Comparison of ENCODE assay signal across 10 cellular contexts in genomic region chr19:3368441-3368795, GRCh38. TPM values are rescaled to one million over a fixed set of nuclear protein-coding genes. Genes with fewer than 3 reads are reported as not detected.
DNase-seq lines count a peak whose midpoint lies in the region; ATAC-seq, FAIRE-seq and TF ChIP-seq lines count a peak whose summit lies in the region.
"Had no signal": no experiment of that assay in that cellular context is flagged by ENCODE, and none has a peak within 500 bp of the region (broad histone marks: within the 10 kb centered on the region; RNA-seq: fewer than 3 reads in every experiment).

No MANE protein-coding gene starts in this region.

- no peak overlapping the region for H3K18ac ChIP-seq in H1 (ENCODE audit: extremely low read depth, low read length)

- FAIRE-seq in H1 (lab: Jason Lieb, UNC) (no peak), D721Med (lab: Jason Lieb, UNC) (no peak)

- ATAC-seq in PC-3 (no peak), HG03039 (IDR thresholded peaks at IDR 0.05; ENCODE audit: unreplicated experiment) (no peak)

- no peak overlapping the region for H3K56ac ChIP-seq in H1 (replicated peaks; ENCODE audit: insufficient read length, low read depth, low read length)

- H3K79me1 ChIP-seq in H1 (ENCODE audit: low read depth, low read length): no peaks in the 10 kb centered on the region

- CTCF ChIA-PET in PC-3 (lab: Charles Lee): no interaction called here
- CTCF ChIA-PET in H1 (lab: Charles Lee; ENCODE audit: partially characterized antibody): interaction anchor here (0.6 kb wide), 1 partner anchor 61 kb away, joined by 4 read pairs; no protein-coding TSS in a partner anchor

- peak overlapping the region; percentile 96 for H3K4me2 ChIP-seq in BLaER1
- peak overlapping the region; percentile 86 for H3K4me2 ChIP-seq in PC-3 (ENCODE audit: low read length)
- peak overlapping the region in 1 of 2 experiments; percentile 57; a peak in 1 of 4 replicates for H3K4me2 ChIP-seq in H1 (ENCODE audit: insufficient read depth in 1 of 2, low read depth in 2 of 2, low read length in 2 of 2)
- peak overlapping the region; percentile 99 for H3K4me2 ChIP-seq in parathyroid adenoma (ENCODE audit: low read length)

- H3K36me3 ChIP-seq in BLaER1 (no peaks in the 10 kb centered on the region), PC-3 (ENCODE audit: low read depth, low read length) (no peaks in the 10 kb centered on the region), H1 (ENCODE audit: control insufficient read depth in 2 of 4, insufficient read depth in 4 of 4, low read length in 3 of 4) (no peaks in the 10 kb centered on the region), parathyroid adenoma (ENCODE audit: control insufficient read depth, insufficient read depth, low read length) (no peaks in the 10 kb centered on the region)

- H3K9me2 ChIP-seq in PC-3 (replicated peaks; ENCODE audit: low read length): no peaks in the 10 kb centered on the region

- no peak for TF ChIP-seq EP300 in H1 (IDR thresholded peaks at IDR 0.05; ENCODE audit: borderline replicate concordance in 1 of 2, low read depth in 2 of 2, low read length in 2 of 2)

- H3K9ac ChIP-seq in BLaER1: peak overlapping the region; percentile 90
- peak overlapping the region; percentile 95 for H3K9ac ChIP-seq in PC-3 (ENCODE audit: low read length)
- no peak overlapping the region for H3K9ac ChIP-seq in H1 (replicated peaks in 1 of 4; ENCODE audit: extremely low read depth in 1 of 4, low read depth in 3 of 4, low read length in 3 of 4)
- no peak overlapping the region for H3K9ac ChIP-seq in parathyroid adenoma

- no peak overlapping the region for H2BK15ac ChIP-seq in H1 (ENCODE audit: low read length)

- H3K23ac ChIP-seq in H1 (ENCODE audit: insufficient read length): no peak overlapping the region

- H2AFZ ChIP-seq in PC-3 (ENCODE audit: low read length) (no peak overlapping the region), H1 (ENCODE audit: low read length) (no peak overlapping the region), parathyroid adenoma (no peak overlapping the region)

- H4K20me1 ChIP-seq in BLaER1 (peaks cover 78% of the 10 kb centered on the region), PC-3 (ENCODE audit: low read length) (no peaks in the 10 kb centered on the region), H1 (replicated peaks in 1 of 2; ENCODE audit: control insufficient read depth in 1 of 2, insufficient read depth in 2 of 2, low read length in 2 of 2) (peaks cover 5 to 24% of the 10 kb centered on the region in 2 experiments)

- no peak overlapping the region for H2BK120ac ChIP-seq in H1 (replicated peaks; ENCODE audit: low read depth, low read length)

- intact Hi-C loops in PC-3 (cut with micrococcal nuclease): no loop called here

- H3K4ac ChIP-seq in H1 (replicated peaks; ENCODE audit: insufficient read length, low read depth, low read length): no peak overlapping the region

- H3K79me2 ChIP-seq in PC-3 (ENCODE audit: low read length) (peaks cover 79% of the 10 kb centered on the region), H1 (ENCODE audit: control insufficient read depth in 1 of 2, insufficient read depth in 2 of 2, low read length in 2 of 2) (no peaks in the 10 kb centered on the region), parathyroid adenoma (peaks cover 38% of the 10 kb centered on the region)

- DNase-seq in PC-3 (no peak), H1 (ENCODE audit: low read depth in 1 of 2, low spot score in 2 of 2) (no peak), NCI-H146 (lab: John Stamatoyannopoulos, UW) (no peak), NCI-H1092 (lab: John Stamatoyannopoulos, UW) (no peak), D721Med (ENCODE audit: insufficient read length, low spot score) (no peak)
- DNase-seq: dermis blood vessel endothelial cell, retina had no signal

- no peaks in the 10 kb centered on the region for H3F3A ChIP-seq in PC-3 (ENCODE audit: low read length, unreplicated experiment)

- H3K4me3 ChIP-seq in BLaER1 (peak overlapping the region; percentile 74), PC-3 (ENCODE audit: low read length) (peak overlapping the region; percentile 90), H1 (ENCODE audit: extremely low read depth in 1 of 4, insufficient read depth in 2 of 4, low read depth in 3 of 4, low read length in 4 of 4) (no peak overlapping the region), parathyroid adenoma (ENCODE audit: low read depth, low read length) (peak overlapping the region; percentile 82)

- POLR2A ChIA-PET in PC-3 (lab: Charles Lee; ENCODE audit: unreplicated experiment): no interaction called here
- POLR2A ChIA-PET in H1 (lab: Charles Lee; ENCODE audit: partially characterized antibody): no interaction called here

- H3K23me2 ChIP-seq in H1 (ENCODE audit: low read depth, low read length): peaks cover 8% of the 10 kb centered on the region; the same call in 1 of the 2 replicates

- no peak overlapping the region for H4K91ac ChIP-seq in H1 (replicated peaks; ENCODE audit: insufficient read length, low read length)

- H2BK12ac ChIP-seq in H1 (ENCODE audit: low read depth, low read length): no peak overlapping the region

- H4K5ac ChIP-seq in H1 (ENCODE audit: insufficient read length, low read depth, low read length): no peak overlapping the region

- H3K9me3 ChIP-seq in BLaER1 (no peaks in the 10 kb centered on the region), PC-3 (ENCODE audit: low read length) (no peaks in the 10 kb centered on the region), H1 (ENCODE audit: insufficient read depth in 2 of 2, low read depth in 1 of 2, low read length in 1 of 2) (no peaks in the 10 kb centered on the region; a peak in 1 of 4 replicates), parathyroid adenoma (ENCODE audit: control insufficient read depth, low read length) (no peaks in the 10 kb centered on the region)

- WGBS in H1 (ENCODE audit: extremely low coverage in 1 of 2, insufficient coverage in 1 of 2, insufficient read length in 1 of 2, insufficient replicate concordance in 2 of 2, low coverage in 1 of 2, low lambda C conversion rate in 2 of 2, missing lambda C conversion rate in 1 of 2), 2 experiments: 11% methylated on average over 4 of the region's 5 CpGs; no CpG with 5 or more reads in 1 of the 2 experiments

- TF ChIP-seq CTCF in PC-3 (conservative IDR thresholded peaks at IDR 0.05; ENCODE audit: low read depth, low read length) (no peak), H1 (IDR thresholded peaks at IDR 0.05; ENCODE audit: control extremely low read depth in 1 of 3, insufficient read depth in 1 of 3, low read depth in 1 of 3, low read length in 3 of 3) (no peak), parathyroid adenoma (IDR thresholded peaks at IDR 0.05) (no peak), D721Med (IDR thresholded peaks at IDR 0.05; ENCODE audit: insufficient read depth, missing control alignments) (no peak)

- TF ChIP-seq POLR2A in H1 (IDR thresholded peaks at IDR 0.05; ENCODE audit: control extremely low read depth in 1 of 2, low read depth in 2 of 2, low read length in 2 of 2): no peak

- no peak overlapping the region for H3K14ac ChIP-seq in H1 (ENCODE audit: insufficient read length)

- H2BK5ac ChIP-seq in H1 (ENCODE audit: low read depth, low read length): no peak overlapping the region

- no peak for TF ChIP-seq RAD21 in H1 (IDR thresholded peaks at IDR 0.05 in 1 of 2, conservative IDR thresholded peaks at IDR 0.05 in 1 of 2; ENCODE audit: low read depth in 2 of 2, low read length in 2 of 2)

- no peak overlapping the region for H4K8ac ChIP-seq in H1 (ENCODE audit: extremely low read depth, insufficient read depth, low read length)

- H3K27me3 ChIP-seq in BLaER1: no peaks in the 10 kb centered on the region
- no peaks in the 10 kb centered on the region for H3K27me3 ChIP-seq in PC-3 (ENCODE audit: low read length)
- peaks cover 80 to 95% (median 92%) of the 10 kb centered on the region in 4 experiments for H3K27me3 ChIP-seq in H1 (replicated peaks in 1 of 4; ENCODE audit: control insufficient read depth in 3 of 4, extremely low read depth in 1 of 4, insufficient read depth in 3 of 4, low read length in 3 of 4)
- no peaks in the 10 kb centered on the region for H3K27me3 ChIP-seq in parathyroid adenoma (ENCODE audit: control insufficient read depth, insufficient read depth, low read length)

- H3K27ac ChIP-seq in BLaER1 (peak overlapping the region; percentile 95), PC-3 (ENCODE audit: low read length) (peak overlapping the region; percentile 74), H1 (ENCODE audit: low read depth, low read length) (no peak overlapping the region), parathyroid adenoma (peak overlapping the region; percentile 84)

- BruUV-seq in PC-3 (replicated peaks; lab: Mats Ljungman, UMichigan): no TSS peak

- H2AK5ac ChIP-seq in H1 (ENCODE audit: low read depth, low read length): no peak overlapping the region

- no peak overlapping the region for H2BK20ac ChIP-seq in H1 (ENCODE audit: low read length)

- H3K4me1 ChIP-seq in BLaER1 (peaks cover 82% of the 10 kb centered on the region), PC-3 (ENCODE audit: insufficient read depth, low read length) (peaks cover 22% of the 10 kb centered on the region), H1 (replicated peaks in 1 of 4; ENCODE audit: control insufficient read depth in 3 of 4, insufficient read depth in 4 of 4, low read length in 3 of 4) (peaks cover 11 to 26% (median 12%) of the 10 kb centered on the region in 4 experiments; a peak in 6 of 7 replicates), parathyroid adenoma (peaks cover 40% of the 10 kb centered on the region)

TF ChIP-seq in H1, 55 proteins besides CTCF, POLR2A, EP300 and RAD21:
- TF ChIP-seq BRCA1 (IDR thresholded peaks at IDR 0.05; ENCODE audit: low read depth, low read length) (no peak), SAP30 (IDR thresholded peaks at IDR 0.05; ENCODE audit: insufficient read depth, insufficient replicate concordance, low read length) (no peak), CBX8 (IDR thresholded peaks at IDR 0.05; ENCODE audit: borderline replicate concordance, low read depth, low read length) (0 out of 2 replicates have a peak, but pooled peaks have one; percentile 6), RNF2 (IDR thresholded peaks at IDR 0.05; ENCODE audit: borderline replicate concordance, low read depth, low read length, missing control alignments, poor library complexity, severe bottlenecking) (no peak)

RNA-seq across cellular contexts. Expression of gene NFIC, which starts 2.0 kb away (rescaled TPM):
- 31.7 and 49.6 TPM in 2 replicates for total RNA-seq in PC-3 (2014; rRNA removed)
- 2.6 and 3.2 TPM in 2 replicates for total RNA-seq in H1 (2021; fragmentation: NEBNext Ultra II Directional; extraction: Animal tissue kit (Norgen Biotek cat#: 25700))
- polyA plus RNA-seq in H1 (2011; rRNA removed): 0.56 and 0.82 TPM in 2 replicates
- polyA plus RNA-seq in H1 (2011; cell fraction: cytosol; rRNA removed): 0.35 TPM
- 0.88 TPM for polyA plus RNA-seq in H1 (2011; cell fraction: nucleus; rRNA removed)
- 2.1 to 4.3 TPM (median 3.5 TPM) in 4 replicates for polyA plus RNA-seq in H1 (2012, experiment 1 of 2)
- 2.9 TPM for polyA plus RNA-seq in H1 (2012, experiment 2 of 2)
- polyA plus RNA-seq in H1 (2013, experiment 1 of 2): 6.0 TPM
- polyA plus RNA-seq in H1 (2013, experiment 2 of 2): 5.3 TPM
- 0.34 and 0.41 TPM in 2 replicates for polyA minus RNA-seq in H1 (2011; rRNA and poly(A)+ RNA removed)
- 1.2 TPM for polyA minus RNA-seq in H1 (2011; cell fraction: cytosol; rRNA and poly(A)+ RNA removed)
- polyA minus RNA-seq in H1 (2011; cell fraction: nucleus; rRNA and poly(A)+ RNA removed): 1.6 TPM

Comparison
In these comparisons a context has a peak if more than half of its experiments do, and no peak if none do; other contexts are left out.
1. H3K4me3 ChIP-seq: peak in BLaER1 (single experiment), PC-3 (single experiment) and parathyroid adenoma (single experiment); none in H1 (0 of 4).
2. H3K9ac ChIP-seq: peak in BLaER1 (single experiment) and PC-3 (single experiment); none in H1 (0 of 4) and parathyroid adenoma (single experiment).